ENCODE assay signal across 13 cellular contexts in the genomic region with DNA sequence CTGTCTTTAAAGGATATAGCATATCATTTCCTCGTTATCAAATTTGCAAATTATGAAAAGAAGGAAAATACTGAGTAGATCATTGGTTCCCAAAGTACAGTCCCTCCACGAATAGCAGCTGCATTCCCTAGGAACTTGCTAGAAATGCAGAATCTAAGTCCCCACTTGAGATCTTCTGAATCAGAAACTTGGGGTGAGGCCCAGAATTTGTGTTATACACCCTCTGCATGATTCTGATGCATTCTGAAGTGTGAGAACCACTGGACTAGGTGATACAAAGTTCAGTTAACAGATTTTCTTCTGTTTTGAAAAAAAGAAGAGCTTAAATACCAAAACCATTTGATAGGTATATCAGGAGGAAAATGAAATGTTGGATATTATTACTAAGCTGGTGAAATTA.
A peak's percentile ranks its signal among the peaks of the same experiment; 100 is the strongest.
DNase-seq lines count a peak whose midpoint lies in the region; ATAC-seq, FAIRE-seq and TF ChIP-seq lines count a peak whose summit lies in the region.
"Had no signal": no experiment of that assay in that cellular context is flagged by ENCODE, and none has a peak within 500 bp of the region (broad histone marks: within the 10 kb centered on the region; RNA-seq: fewer than 3 reads in every experiment).

No MANE protein-coding gene starts in this region.

- H3K79me2 ChIP-seq in osteoblast (ENCODE audit: insufficient read depth, low read length), result no peaks in the 10 kb centered on the region

- H3K27ac ChIP-seq in CD8-positive, alpha-beta T cell (ENCODE audit: low read depth, low read length), result peak overlapping the region; percentile 33
- H3K27ac ChIP-seq in effector memory CD4-positive, alpha-beta T cell (ENCODE audit: insufficient read depth, low read length, poor library complexity, severe bottlenecking), result peak overlapping the region; percentile 27
- H3K27ac ChIP-seq in osteoblast (ENCODE audit: low read depth, low read length) (peak overlapping the region; percentile 19), small intestine (ENCODE audit: low read depth in 1 of 2, low read length in 1 of 2) (no peak overlapping the region)

- no peaks in the 10 kb centered on the region for H3K27me3 Mint-ChIP-seq in CD8-positive, alpha-beta T cell (ENCODE audit: low read depth)
- no peaks in the 10 kb centered on the region for H3K27me3 Mint-ChIP-seq in MCF 10A (ENCODE audit: insufficient read depth, unreplicated experiment)

- POLR2A ChIA-PET in CD8-positive, alpha-beta T cell (lab: Charles Lee), result interaction anchor here (0.9 to 1.0 kb wide), 2 partner anchors 9 to 13 kb away, joined by 3 read pairs; no protein-coding TSS in a partner anchor
- POLR2A ChIA-PET in GM10248 (lab: Yijun Ruan, JAX) (no interaction called here), MCF 10A (lab: Yijun Ruan, JAX) (interaction anchor here (1.1 kb wide), 1 partner anchor 12 kb away, joined by 4 read pairs; no protein-coding TSS in a partner anchor)

- 19 to 47% (median 37%) methylated on average over 2 of the region's 2 CpGs for WGBS in small intestine, 3 donors

- H3K27ac Mint-ChIP-seq in CD8-positive, alpha-beta T cell, result peak overlapping the region; percentile 89
- no peak overlapping the region for H3K27ac Mint-ChIP-seq in MCF 10A (ENCODE audit: low read depth, unreplicated experiment)

- H3K4me2 ChIP-seq in osteoblast (ENCODE audit: insufficient read depth, low read length), result no peak overlapping the region

- peaks cover 7% of the 10 kb centered on the region for H3K36me3 Mint-ChIP-seq in CD8-positive, alpha-beta T cell
- H3K36me3 Mint-ChIP-seq in MCF 10A (ENCODE audit: insufficient read depth, unreplicated experiment), result no peaks in the 10 kb centered on the region

- no peak for TF ChIP-seq CTCF in CD8-positive, alpha-beta T cell (IDR thresholded peaks at IDR 0.05)
- no peak for TF ChIP-seq CTCF in osteoblast (IDR thresholded peaks at IDR 0.05; ENCODE audit: extremely low read depth, low read depth, low read length)
- no peak for TF ChIP-seq CTCF in GM10248 (IDR thresholded peaks at IDR 0.05; ENCODE audit: control extremely low read depth, extremely low read depth, low read depth, missing control alignments)
- no peak for TF ChIP-seq CTCF in MCF 10A (IDR thresholded peaks at IDR 0.05; ENCODE audit: unreplicated experiment)

- no peak overlapping the region for H3K4me3 ChIP-seq in CD8-positive, alpha-beta T cell (ENCODE audit: low read depth, low read length)
- H3K4me3 ChIP-seq in MG63 (no peak overlapping the region), osteoblast (ENCODE audit: insufficient read depth, low read length) (no peak overlapping the region), small intestine (ENCODE audit: low read depth in 1 of 2, low read length in 2 of 2) (no peak overlapping the region)
- no peak overlapping the region for H3K4me3 ChIP-seq in effector memory CD4-positive, alpha-beta T cell (ENCODE audit: insufficient read depth, low read depth, low read length, poor library complexity, severe bottlenecking)

- CTCF ChIA-PET in CD8-positive, alpha-beta T cell (lab: Charles Lee), result interaction anchor here (1.1 to 2.4 kb wide), 3 partner anchors 21 to 80 kb away, joined by 3 to 11 read pairs (median 5); no protein-coding TSS in a partner anchor
- CTCF ChIA-PET in GM10248 (lab: Yijun Ruan, JAX), result interaction anchor here (0.7 to 1.8 kb wide), 5 partner anchors 13 to 524 kb away, joined by 3 to 10 read pairs (median 4); no protein-coding TSS in a partner anchor
- CTCF ChIA-PET in MCF 10A (lab: Yijun Ruan, JAX), result interaction anchor here (0.5 to 1.0 kb wide), 3 partner anchors 107 to 901 kb away, joined by 3 to 4 read pairs (median 4); no protein-coding TSS in a partner anchor

- no peaks in the 10 kb centered on the region for H4K20me1 ChIP-seq in osteoblast (ENCODE audit: insufficient read depth, low read length)

- H3K4me1 ChIP-seq in CD8-positive, alpha-beta T cell (ENCODE audit: insufficient read depth, low read length), result peaks cover 39% of the 10 kb centered on the region
- H3K4me1 ChIP-seq in effector memory CD4-positive, alpha-beta T cell (ENCODE audit: control insufficient read depth, insufficient read depth, low read length, poor library complexity, severe bottlenecking), result peaks cover 31% of the 10 kb centered on the region
- peaks cover 10% of the 10 kb centered on the region for H3K4me1 ChIP-seq in osteoblast (ENCODE audit: insufficient read depth, low read length)
- H3K4me1 ChIP-seq in small intestine (ENCODE audit: control insufficient read depth in 2 of 2, insufficient read depth in 1 of 2, low read depth in 1 of 2, low read length in 1 of 2), result peaks cover 0 to 2% of the 10 kb centered on the region in 2 donors

- no peaks in the 10 kb centered on the region for H3K9me3 ChIP-seq in CD8-positive, alpha-beta T cell (ENCODE audit: low read length)
- no peaks in the 10 kb centered on the region for H3K9me3 ChIP-seq in MG63
- no peaks in the 10 kb centered on the region for H3K9me3 ChIP-seq in effector memory CD4-positive, alpha-beta T cell (ENCODE audit: control insufficient read depth, low read length)
- H3K9me3 ChIP-seq in osteoblast (ENCODE audit: low read depth, low read length), result no peaks in the 10 kb centered on the region
- H3K9me3 ChIP-seq in small intestine (ENCODE audit: control insufficient read depth, low read depth), result no peaks in the 10 kb centered on the region

- peak; percentile 20 for ATAC-seq in CD8-positive, alpha-beta T cell

- H3K4me1 Mint-ChIP-seq in CD8-positive, alpha-beta T cell (ENCODE audit: low read depth), result peaks cover 53% of the 10 kb centered on the region
- H3K4me1 Mint-ChIP-seq in MCF 10A (ENCODE audit: insufficient read depth, unreplicated experiment), result no peaks in the 10 kb centered on the region

- peaks cover 2% of the 10 kb centered on the region for H3K36me3 ChIP-seq in CD8-positive, alpha-beta T cell (ENCODE audit: insufficient read depth, low read length)
- no peaks in the 10 kb centered on the region for H3K36me3 ChIP-seq in MG63
- H3K36me3 ChIP-seq in effector memory CD4-positive, alpha-beta T cell (ENCODE audit: control insufficient read depth, insufficient read depth, low read length), result no peaks in the 10 kb centered on the region
- no peaks in the 10 kb centered on the region for H3K36me3 ChIP-seq in osteoblast (ENCODE audit: insufficient read depth, low read length)
- no peaks in the 10 kb centered on the region for H3K36me3 ChIP-seq in small intestine (ENCODE audit: control insufficient read depth in 2 of 2, insufficient read depth in 2 of 2, low read length in 2 of 2)

- no peak for DNase-seq in CD8-positive, alpha-beta T cell
- DNase-seq in MG63, result peak; percentile 61
- DNase-seq in effector memory CD4-positive, alpha-beta T cell, result no peak
- DNase-seq in osteoblast (ENCODE audit: insufficient read length, low spot score, missing footprints), result peak; percentile 5
- no peak for DNase-seq in NCI-H2196 (lab: John Stamatoyannopoulos, UW; ENCODE audit: unreplicated experiment)
- no peak for DNase-seq in GM10248 (ENCODE audit: extremely low spot score)
- no peak for DNase-seq in small intestine
- DNase-seq in MCF 10A (ENCODE audit: unreplicated experiment), result no peak
- DNase-seq: DMS79; erythroblast; left colon; NK-92 treated with Interleukin-12 subunit alpha and Interleukin-12 subunit beta, amount 100 ng/mL, for 24 hours; right cardiac atrium had no signal

- no peak overlapping the region for H3K4me3 Mint-ChIP-seq in CD8-positive, alpha-beta T cell
- H3K4me3 Mint-ChIP-seq in MCF 10A (ENCODE audit: unreplicated experiment), result no peak overlapping the region

- no peak for FAIRE-seq in small intestine (lab: Jason Lieb, UNC)

- no TSS peak for BruUV-seq in MCF 10A (replicated peaks; lab: Mats Ljungman, UMichigan)

- H2AFZ ChIP-seq in osteoblast (ENCODE audit: low read length), result no peak overlapping the region

- H3K27me3 ChIP-seq in CD8-positive, alpha-beta T cell (ENCODE audit: insufficient read depth, low read length), result no peaks in the 10 kb centered on the region
- H3K27me3 ChIP-seq in MG63 (no peaks in the 10 kb centered on the region), osteoblast (ENCODE audit: insufficient read depth, low read length) (no peaks in the 10 kb centered on the region), small intestine (ENCODE audit: control insufficient read depth in 2 of 2, insufficient read depth in 2 of 2, low read length in 2 of 2) (no peaks in the 10 kb centered on the region)
- no peaks in the 10 kb centered on the region for H3K27me3 ChIP-seq in effector memory CD4-positive, alpha-beta T cell (replicated peaks; ENCODE audit: control insufficient read depth, insufficient read depth, low read length, poor library complexity, severe bottlenecking)

- intact Hi-C loops in CD8-positive, alpha-beta T cell (cut with DNase I, micrococcal nuclease), result loop anchor here in 1 of 2 experiments (5.0 kb wide), 1 partner anchor 94 kb away; no protein-coding TSS in a partner anchor
- intact Hi-C loops in MCF 10A (cut with micrococcal nuclease), result no loop called here

- no peaks in the 10 kb centered on the region for H3K9me3 Mint-ChIP-seq in CD8-positive, alpha-beta T cell
- no peaks in the 10 kb centered on the region for H3K9me3 Mint-ChIP-seq in MCF 10A (ENCODE audit: unreplicated experiment)

Comparison
In these comparisons a context has a peak if more than half of its experiments do, and no peak if none do; other contexts are left out.
1. DNase-seq: peak in MG63 (single experiment) and osteoblast (single experiment); none in CD8-positive, alpha-beta T cell (0 of 7), effector memory CD4-positive, alpha-beta T cell (0 of 3), NCI-H2196 (single experiment), GM10248 (single experiment), small intestine (single experiment) and MCF 10A (single experiment).
2. H3K27ac ChIP-seq: peak in CD8-positive, alpha-beta T cell (single experiment), effector memory CD4-positive, alpha-beta T cell (single experiment) and osteoblast (single experiment); none in small intestine (0 of 2).